In genomic region chr19:10654610-10655456, GRCh38 we compare ENCODE assay signal across 8 cellular contexts. TPM values are rescaled to one million over a fixed set of nuclear protein-coding genes. Genes with fewer than 3 reads are reported as not detected.
DNase-seq lines count a peak whose midpoint lies in the region; ATAC-seq and TF ChIP-seq lines count a peak whose summit lies in the region.

No MANE protein-coding gene starts in this region.

- H3K4me1 ChIP-seq in CD8-positive, alpha-beta T cell (ENCODE audit: insufficient read depth, low read length) = peaks cover 48% of the 10 kb centered on the region
- H3K4me1 ChIP-seq in breast epithelium = peaks cover 0 to 17% of the 10 kb centered on the region in 2 donors

- CTCF ChIA-PET in CD8-positive, alpha-beta T cell (lab: Charles Lee) = interaction anchor here (0.9 to 2.0 kb wide), 3 partner anchors 45 to 74 kb away, joined by 3 to 10 read pairs (median 3); no protein-coding TSS in a partner anchor

- peak overlapping the region; percentile 98 for H3K27ac Mint-ChIP-seq in CD8-positive, alpha-beta T cell
- H3K27ac Mint-ChIP-seq in T-helper 2 cell treated with Interferon-gamma antibody and Interleukin-4, amounts not matched to agents 5 μg/mL and 100 μg/mL, for 36 hours = peak overlapping the region; percentile 93
- H3K27ac Mint-ChIP-seq in immature natural killer cell = peak overlapping the region; percentile 91 to 99 (median 96)

- no peaks in the 10 kb centered on the region for H3K27me3 ChIP-seq in CD8-positive, alpha-beta T cell (ENCODE audit: insufficient read depth, low read length)
- no peaks in the 10 kb centered on the region for H3K27me3 ChIP-seq in breast epithelium

- in situ Hi-C loops in KBM-7 (cut with MboI; ENCODE audit: low pct_unique_long_range_greater_than_20kb, low sequenced_read_pairs) = no loop called here

- H3K9me3 ChIP-seq in CD8-positive, alpha-beta T cell (ENCODE audit: low read length) = no peaks in the 10 kb centered on the region
- no peaks in the 10 kb centered on the region for H3K9me3 ChIP-seq in breast epithelium

- peaks cover 50% of the 10 kb centered on the region for H3K4me1 Mint-ChIP-seq in CD8-positive, alpha-beta T cell (ENCODE audit: low read depth)
- peaks cover 29% of the 10 kb centered on the region for H3K4me1 Mint-ChIP-seq in T-helper 2 cell treated with Interferon-gamma antibody and Interleukin-4, amounts not matched to agents 5 μg/mL and 100 μg/mL, for 36 hours (ENCODE audit: low read depth)
- peaks cover 46 to 48% of the 10 kb centered on the region in 2 donors for H3K4me1 Mint-ChIP-seq in immature natural killer cell

- peak in 5 of 7 experiments; percentile 30 to 66 (median 58) for DNase-seq in CD8-positive, alpha-beta T cell
- DNase-seq in GM20000 (ENCODE audit: low spot score) (peak; percentile 93), Kasumi-1 (lab: John Stamatoyannopoulos, UW) (peak; percentile 16 to 20), breast epithelium (ENCODE audit: low spot score in 2 of 2) (peak in 1 of 2 donors; percentile 50), immature natural killer cell (peak in 1 of 3 donors; percentile 17), KBM-7 (no peak)
- no peak for DNase-seq in T-helper 2 cell treated with Interferon-gamma antibody and Interleukin-4, amounts not matched to agents 5 μg/mL and 100 μg/mL, for 36 hours (ENCODE audit: low spot score)
- DNase-seq in stimulated activated CD4-positive, alpha-beta T cell treated with anti-CD3 and anti-CD28 coated beads, Interleukin-15, amount 100 ng/mL, for 24 hours = peak; percentile 75

- TF ChIP-seq CTCF in CD8-positive, alpha-beta T cell (IDR thresholded peaks at IDR 0.05) = no peak
- TF ChIP-seq CTCF in GM20000 (IDR thresholded peaks at IDR 0.05; ENCODE audit: extremely low read depth, missing control alignments) (no peak), breast epithelium (IDR thresholded peaks at IDR 0.05) (no peak)

- intact Hi-C loops in CD8-positive, alpha-beta T cell (cut with DNase I, micrococcal nuclease) = loop anchor here (1.0 to 10.0 kb wide), 12 partner anchors 40 to 727 kb away; partner anchors contain the start of genes CDC37 (in 2 of the 2), CARM1 (in 1 of the 2), EPOR (in 1 of the 2) and KEAP1 (in 1 of the 2)
- intact Hi-C loops in breast epithelium (cut with DNase I; ENCODE audit: low total_unique reads) = loop anchor here (5.0 kb wide), 1 partner anchor 73 kb away; no protein-coding TSS in a partner anchor

- peak; percentile 19 for ATAC-seq in CD8-positive, alpha-beta T cell

- peaks cover 37% of the 10 kb centered on the region for H3K36me3 Mint-ChIP-seq in CD8-positive, alpha-beta T cell
- H3K36me3 Mint-ChIP-seq in T-helper 2 cell treated with Interferon-gamma antibody and Interleukin-4, amounts not matched to agents 5 μg/mL and 100 μg/mL, for 36 hours (ENCODE audit: low read depth) = peaks cover 28% of the 10 kb centered on the region
- peaks cover 0 to 3% (median 0%) of the 10 kb centered on the region in 3 donors for H3K36me3 Mint-ChIP-seq in immature natural killer cell

- H3K9me3 Mint-ChIP-seq in CD8-positive, alpha-beta T cell = no peaks in the 10 kb centered on the region
- no peaks in the 10 kb centered on the region for H3K9me3 Mint-ChIP-seq in T-helper 2 cell treated with Interferon-gamma antibody and Interleukin-4, amounts not matched to agents 5 μg/mL and 100 μg/mL, for 36 hours
- no peaks in the 10 kb centered on the region for H3K9me3 Mint-ChIP-seq in immature natural killer cell

- peak overlapping the region; percentile 94 for H3K4me3 Mint-ChIP-seq in CD8-positive, alpha-beta T cell
- H3K4me3 Mint-ChIP-seq in T-helper 2 cell treated with Interferon-gamma antibody and Interleukin-4, amounts not matched to agents 5 μg/mL and 100 μg/mL, for 36 hours = peak overlapping the region; percentile 94
- peak overlapping the region; percentile 84 to 96 (median 95) for H3K4me3 Mint-ChIP-seq in immature natural killer cell

- no peaks in the 10 kb centered on the region for H3K36me3 ChIP-seq in CD8-positive, alpha-beta T cell (ENCODE audit: insufficient read depth, low read length)
- no peaks in the 10 kb centered on the region for H3K36me3 ChIP-seq in breast epithelium

- POLR2A ChIA-PET in CD8-positive, alpha-beta T cell (lab: Charles Lee) = interaction anchor here (0.8 to 3.5 kb wide), 2 partner anchors 52 to 210 kb away, joined by 3 to 21 read pairs; no protein-coding TSS in a partner anchor

- peak overlapping the region; percentile 98 for H3K27ac ChIP-seq in CD8-positive, alpha-beta T cell (ENCODE audit: low read depth, low read length)
- peak overlapping the region; percentile 99 for H3K27ac ChIP-seq in breast epithelium

- no peak for TF ChIP-seq POLR2A in breast epithelium (IDR thresholded peaks at IDR 0.05)

- no peaks in the 10 kb centered on the region for H3K27me3 Mint-ChIP-seq in CD8-positive, alpha-beta T cell (ENCODE audit: low read depth)
- H3K27me3 Mint-ChIP-seq in T-helper 2 cell treated with Interferon-gamma antibody and Interleukin-4, amounts not matched to agents 5 μg/mL and 100 μg/mL, for 36 hours (ENCODE audit: low read depth) = peaks cover 2% of the 10 kb centered on the region
- peaks cover 25 to 40% (median 30%) of the 10 kb centered on the region in 3 donors for H3K27me3 Mint-ChIP-seq in immature natural killer cell (ENCODE audit: low read depth in 3 of 3)

- H3K4me3 ChIP-seq in CD8-positive, alpha-beta T cell (ENCODE audit: low read depth, low read length) = peak overlapping the region; percentile 77
- H3K4me3 ChIP-seq in breast epithelium = peak overlapping the region; percentile 96 to 100 (median 98)

RNA-seq across cellular contexts. Expression of gene ILF3, which starts 0.7 kb away (rescaled TPM):
- total RNA-seq in CD8-positive, alpha-beta T cell = 100 to 1,000 TPM; 604 to 613 TPM
- total RNA-seq in breast epithelium = 100 to 1,000 TPM in 2 of 3 donors, 10 to 100 TPM in 1; 80.2 to 166 (median 115) TPM
- polyA plus RNA-seq in immature natural killer cell = 100 to 1,000 TPM in 1 of 3 donors, 10 to 100 TPM in 2; 33.7 to 107 (median 52.2) TPM

RNA-seq across cellular contexts. Expression of gene SLC44A2, which starts 29.5 kb away (rescaled TPM):
- total RNA-seq in CD8-positive, alpha-beta T cell = 100 to 1,000 TPM; 175 to 181 TPM
- total RNA-seq in breast epithelium = 10 to 100 TPM; 63.0 to 92.5 (median 67.5) TPM
- polyA plus RNA-seq in immature natural killer cell = 100 to 1,000 TPM; 195 to 449 (median 327) TPM

RNA-seq across cellular contexts. Expression of gene QTRT1, which starts 46.4 kb away (rescaled TPM):
- total RNA-seq in CD8-positive, alpha-beta T cell = 10 to 100 TPM; 47.3 to 52.1 TPM
- 10 to 100 TPM; 29.0 to 47.5 (median 31.2) TPM for total RNA-seq in breast epithelium
- 10 to 100 TPM; 25.5 to 48.1 (median 33.7) TPM for polyA plus RNA-seq in immature natural killer cell

Comparison
In these comparisons a context has a peak if more than half of its experiments do, and no peak if none do; other contexts are left out.
1. DNase-seq: peak in CD8-positive, alpha-beta T cell (5 of 7), GM20000 (single experiment), Kasumi-1 (2 of 2) and stimulated activated CD4-positive, alpha-beta T cell treated with anti-CD3 and anti-CD28 coated beads, Interleukin-15, amount 100 ng/mL, for 24 hours (single experiment); none in T-helper 2 cell treated with Interferon-gamma antibody and Interleukin-4, amounts not matched to agents 5 μg/mL and 100 μg/mL, for 36 hours (single experiment) and KBM-7 (single experiment).
2. Peak in every context shown above with its lines, with median percentiles within 50 percentile points of each other: H3K27ac Mint-ChIP-seq and H3K4me3 Mint-ChIP-seq.